In the genomic region with DNA sequence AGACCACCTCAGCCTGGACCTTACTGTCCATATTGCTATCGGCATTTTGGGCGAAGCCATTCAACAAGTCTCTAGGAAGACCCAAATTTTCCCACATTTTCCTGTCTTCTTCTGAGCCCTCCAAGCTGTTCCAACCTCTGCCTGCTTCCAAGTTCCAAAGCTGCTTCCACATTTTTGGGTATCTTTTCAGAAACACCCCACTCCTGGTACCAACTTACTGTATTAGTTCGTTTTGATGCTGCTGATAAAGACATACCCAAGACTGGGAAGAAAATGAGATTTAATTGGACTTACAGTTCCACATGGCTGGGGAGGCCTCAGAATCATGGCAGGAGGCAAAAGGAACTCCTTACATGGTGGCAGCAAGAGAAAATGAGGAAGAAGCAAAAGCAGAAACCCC, we compare ENCODE assay signal across 11 cellular contexts. TPM values are rescaled to one million over a fixed set of nuclear protein-coding genes. Genes with fewer than 3 reads are reported as not detected.
"Had no signal": no experiment of that assay in that cellular context is flagged by ENCODE, and none has a peak within 500 bp of the region (broad histone marks: within the 10 kb centered on the region; RNA-seq: fewer than 3 reads in every experiment).

No MANE protein-coding gene starts in this region.

RNA-seq across cellular contexts. Expression of gene PEX5L, which starts 28.4 kb away (rescaled TPM):
- total RNA-seq: kidney, left colon, left lobe of liver, left lung, liver, lower leg skin, lower lobe of right lung, lung microvascular endothelial cell, mesenteric fat pad, mononuclear cell had no signal
- polyA plus RNA-seq: immature natural killer cell had no signal
